In genomic region chr2:111108745-111109271, GRCh38 we compare ENCODE assay signal across 28 cellular contexts.
"Had no signal": no experiment of that assay in that cellular context is flagged by ENCODE, and none has a peak within 500 bp of the region (broad histone marks: within the 10 kb centered on the region; RNA-seq: fewer than 3 reads in every experiment).

No MANE protein-coding gene starts in this region.

- H3K4me1 ChIP-seq: ascending aorta, body of pancreas had no signal

- H3K27me3 ChIP-seq: ascending aorta, body of pancreas had no signal

- H3K36me3 ChIP-seq: ascending aorta had no signal

- H3K27ac ChIP-seq: ascending aorta, body of pancreas, SK-N-MC had no signal

- FAIRE-seq: RCC 7860, TTC549 had no signal

- H3K9me3 ChIP-seq: ascending aorta, body of pancreas had no signal

- ATAC-seq: activated naive CD4-positive, alpha-beta T cell treated with anti-CD3 and anti-CD28 coated beads, Interleukin-2, amount 50 U/mL, for 72 hours; activated naive CD8-positive, alpha-beta T cell treated with anti-CD3 and anti-CD28 coated beads, Interleukin-2, amount 50 U/mL, for 24 hours; activated T-cell treated with anti-CD3 and anti-CD28 coated beads, Interleukin-2, amount 50 U/mL, for 4 hours; body of pancreas; Right ventricle myocardium inferior; T-cell had no signal

- H3K4me3 ChIP-seq: ascending aorta, body of pancreas, SK-N-MC had no signal

- DNase-seq: activated CD4-positive, alpha-beta memory T cell treated with anti-CD3 and anti-CD28 coated beads for 36 hours; activated CD4-positive, alpha-beta T cell treated with anti-CD3 and anti-CD28 coated beads, Interleukin-2, amount 10 ng/mL, durations not matched to agents 7 days and 5 days; activated CD4-positive, CD25-positive, alpha-beta regulatory T cell; activated CD8-positive, alpha-beta memory T cell treated with anti-CD3 and anti-CD28 coated beads for 24 hours; activated effector memory CD4-positive, alpha-beta T cell treated with anti-CD3 and anti-CD28 coated beads, Interleukin-2, amount 50 U/mL, for 16 hours; activated naive CD4-positive, alpha-beta T cell treated with Interleukin-2 at 50 U/mL for 16 hours; activated naive CD8-positive, alpha-beta T cell treated with anti-CD3 and anti-CD28 coated beads, Interleukin-2, amount 50 U/mL, for 24 hours; activated T-cell treated with anti-CD3 and anti-CD28 coated beads, Interleukin-2, amount 50 U/mL, for 4 hours; amniotic stem cell; body of pancreas; Karpas-422; NCI-H1105 treated with DMSO at 0.1 percent for 48 hours; NCI-H1436 treated with DMSO at 0.1 percent for 48 hours; NCI-H187; NCI-H2081 treated with DMSO at 0.1 percent for 48 hours; NCI-H510A treated with DMSO at 0.1 percent for 48 hours; NCI-H69; NK-92 treated with Interleukin-12 subunit alpha and Interleukin-12 subunit beta, amount 100 ng/mL, for 24 hours; OCI-M1; T-cell; T-helper 2 cell; T1000 had no signal
